18 cellular contexts compared by ENCODE assay signal in the genomic region with DNA sequence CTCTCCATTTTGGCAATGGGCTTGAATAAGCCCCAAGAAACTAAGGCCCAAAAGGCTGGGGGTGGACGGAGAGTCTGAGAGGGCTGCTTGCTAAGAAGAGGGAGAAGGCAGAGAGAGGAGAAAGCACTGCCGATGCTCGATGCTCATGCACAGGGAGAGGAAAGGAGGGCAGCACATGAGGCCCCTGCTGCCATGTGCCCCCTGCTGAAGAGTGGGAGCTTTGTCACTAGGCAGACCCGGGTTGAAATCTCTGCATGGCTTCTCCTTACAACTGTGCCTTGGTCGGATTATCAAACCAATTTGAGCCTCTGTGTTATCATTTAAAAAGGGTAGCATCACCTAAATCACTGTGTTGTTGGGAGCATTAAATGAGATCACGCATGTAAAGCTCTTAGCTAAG.
"Had no signal": no experiment of that assay in that cellular context is flagged by ENCODE, and none has a peak within 500 bp of the region (broad histone marks: within the 10 kb centered on the region; RNA-seq: fewer than 3 reads in every experiment).

No MANE protein-coding gene starts in this region.

- DNase-seq: effector memory CD8-positive, alpha-beta T cell; foreskin melanocyte; heart left ventricle; hippocampal formation; kidney glomerular epithelial cell; mesendoderm; naive B cell; ovary; right cardiac atrium; small intestine; stimulated activated CD4-positive, alpha-beta T cell treated with anti-CD3 and anti-CD28 coated beads, Interleukin-12 subunit alpha, Interleukin-12 subunit beta, amount 100 ng/mL, for 4 hours; stimulated activated naive CD4-positive, alpha-beta T cell treated with Interleukin-2 at 50 U/mL for 16 hours; thyroid gland; upper lobe of left lung had no signal

- H3K4me3 Mint-ChIP-seq: dendritic cell treated with granulocyte-macrophage colony-stimulating factor and Interleukin-4, amounts not matched to agents 40 ng/mL and 50 ng/mL, for 4 days; effector memory CD8-positive, alpha-beta T cell; nephron had no signal

- H3K4me1 Mint-ChIP-seq: naive B cell, nephron had no signal

- H3K27ac Mint-ChIP-seq: dendritic cell treated with granulocyte-macrophage colony-stimulating factor and Interleukin-4, amounts not matched to agents 40 ng/mL and 50 ng/mL, for 4 days; effector memory CD8-positive, alpha-beta T cell; nephron had no signal

- H3K4me3 ChIP-seq: heart left ventricle, ovary, suprapubic skin, thyroid gland, upper lobe of left lung, vagina had no signal

- H3K27ac ChIP-seq: heart left ventricle, ovary, suprapubic skin, thyroid gland, upper lobe of left lung, vagina had no signal

- H3K9me3 ChIP-seq: ovary, suprapubic skin, thyroid gland, upper lobe of left lung, vagina had no signal

- H3K4me1 ChIP-seq: heart left ventricle, suprapubic skin, thyroid gland, upper lobe of left lung, vagina had no signal

- H3K27me3 ChIP-seq: heart left ventricle, ovary, suprapubic skin, thyroid gland, upper lobe of left lung, vagina had no signal

- H3K36me3 Mint-ChIP-seq: naive B cell had no signal

- H3K36me3 ChIP-seq: heart left ventricle, ovary, suprapubic skin, thyroid gland, upper lobe of left lung, vagina had no signal

- H3K27me3 Mint-ChIP-seq: dendritic cell treated with granulocyte-macrophage colony-stimulating factor and Interleukin-4, amounts not matched to agents 40 ng/mL and 50 ng/mL, for 4 days; naive B cell had no signal

- ATAC-seq: effector memory CD8-positive, alpha-beta T cell; heart left ventricle; right cardiac atrium had no signal
